Comparison of ENCODE assay signal across 9 cellular contexts in the genomic region with DNA sequence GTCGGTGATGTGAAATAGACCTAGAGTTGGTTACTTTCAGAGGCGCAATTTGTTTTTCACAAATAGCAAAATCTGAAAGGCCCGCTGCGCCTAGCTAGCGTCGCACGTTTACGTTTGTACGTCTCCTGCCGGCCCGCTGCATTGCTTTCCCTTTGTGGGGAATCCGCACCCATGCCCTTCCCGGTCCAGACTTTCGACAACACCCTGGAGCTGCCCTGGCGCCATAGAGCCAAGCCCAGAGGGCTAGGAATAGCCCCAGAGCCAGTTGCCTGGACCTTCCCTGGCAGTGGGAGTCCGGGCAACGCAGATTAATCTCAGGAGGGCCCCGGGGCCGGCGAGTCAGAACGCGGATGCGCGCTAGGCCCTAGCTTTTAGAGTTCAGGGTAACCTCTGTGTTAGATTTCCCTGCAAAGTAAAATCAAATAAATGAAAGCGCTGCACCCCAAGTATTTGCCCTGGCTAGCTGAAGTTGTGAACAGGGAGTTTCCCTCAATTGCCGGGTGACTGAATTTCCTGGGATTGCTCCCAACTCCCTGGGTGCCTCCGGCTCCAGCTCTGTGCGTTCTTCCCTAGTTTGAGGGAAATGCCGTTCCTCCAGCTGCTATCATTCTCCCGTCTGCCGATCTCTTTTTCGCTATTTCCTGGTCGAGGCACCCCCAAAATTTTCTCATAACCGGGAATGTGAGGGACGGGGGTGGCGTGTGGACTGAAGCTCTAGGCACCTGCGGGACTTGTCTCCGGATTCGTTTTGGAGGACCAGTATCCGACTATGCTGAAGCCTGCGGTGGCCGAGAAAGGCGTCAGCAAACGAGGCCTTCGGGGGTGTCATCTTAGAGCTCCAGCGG. TPM values are rescaled to one million over a fixed set of nuclear protein-coding genes. Genes with fewer than 3 reads are reported as not detected.
DNase-seq lines count a peak whose midpoint lies in the region; FAIRE-seq and TF ChIP-seq lines count a peak whose summit lies in the region.
"Had no signal": no experiment of that assay in that cellular context is flagged by ENCODE, and none has a peak within 500 bp of the region (broad histone marks: within the 10 kb centered on the region; RNA-seq: fewer than 3 reads in every experiment).

No MANE protein-coding gene starts in this region.

- no peaks in the 10 kb centered on the region for H3K36me3 Mint-ChIP-seq in brain
- H3K36me3 Mint-ChIP-seq in nephron (ENCODE audit: low read depth), result no peaks in the 10 kb centered on the region

- 84 to 85% methylated on average over 46 of the region's 46 CpGs for WGBS in GM23248 (ENCODE audit: low coverage in 1 of 2, low lambda C conversion rate in 2 of 2, missing lambda C conversion rate in 2 of 2), 2 experiments
- 3 to 10% (median 5%) methylated on average over 44 to 46 of the region's 46 CpGs for WGBS in spleen, 5 donors

- peaks cover 0 to 12% (median 3%) of the 10 kb centered on the region in 5 experiments for H3K9me3 Mint-ChIP-seq in brain
- H3K9me3 Mint-ChIP-seq in nephron, result no peaks in the 10 kb centered on the region

- TF ChIP-seq POLR2A in spleen (IDR thresholded peaks at IDR 0.05), result no peak

- no peaks in the 10 kb centered on the region for H4K20me1 ChIP-seq in GM23248 (ENCODE audit: insufficient read depth)

- peaks cover 45% of the 10 kb centered on the region for H3K4me1 Mint-ChIP-seq in brain
- H3K4me1 Mint-ChIP-seq in nephron, result peaks cover 43% of the 10 kb centered on the region

- TF ChIP-seq CTCF in AG10803 (conservative IDR thresholded peaks at IDR 0.05; ENCODE audit: low read length), result no peak
- no peak for TF ChIP-seq CTCF in brain (conservative IDR thresholded peaks at IDR 0.05)
- TF ChIP-seq CTCF in nephron (IDR thresholded peaks at IDR 0.05; ENCODE audit: unreplicated experiment in 3 of 3), result no peak
- no peak for TF ChIP-seq CTCF in spleen (IDR thresholded peaks at IDR 0.05 in 8 of 11, conservative IDR thresholded peaks at IDR 0.05 in 3 of 11)

- H3K4me3 ChIP-seq in AG10803 (ENCODE audit: low read length) (peak overlapping the region; percentile 62), GM23248 (peak overlapping the region; percentile 86), spleen (peak overlapping the region in 1 of 8 donors; percentile 46)

- H3K27ac Mint-ChIP-seq in brain (no peak overlapping the region), nephron (no peak overlapping the region)

- H3K79me2 ChIP-seq in GM23248 (ENCODE audit: insufficient read depth), result peaks cover 26% of the 10 kb centered on the region

- no peaks in the 10 kb centered on the region for H3K9me3 ChIP-seq in GM23248 (ENCODE audit: low read depth)
- H3K9me3 ChIP-seq in spleen, result no peaks in the 10 kb centered on the region

- H2AFZ ChIP-seq in GM23248, result peak overlapping the region; percentile 83

- no peaks in the 10 kb centered on the region for H3K27me3 ChIP-seq in GM23248 (replicated peaks; ENCODE audit: insufficient read depth)
- H3K27me3 ChIP-seq in spleen (replicated peaks in 1 of 7), result peaks cover 22 to 100% (median 99%) of the 10 kb centered on the region in 7 donors

- H3K36me3 ChIP-seq in GM23248 (ENCODE audit: low read depth) (no peaks in the 10 kb centered on the region), spleen (no peaks in the 10 kb centered on the region)

- no peaks in the 10 kb centered on the region for H3K9me2 ChIP-seq in GM23248 (ENCODE audit: insufficient read depth)

- H3F3A ChIP-seq in GM23248 (ENCODE audit: insufficient read depth), result peaks cover 18% of the 10 kb centered on the region

- H3K4me1 ChIP-seq in GM23248 (ENCODE audit: insufficient read depth) (peaks cover 11% of the 10 kb centered on the region), spleen (peaks cover 8 to 67% (median 43%) of the 10 kb centered on the region in 6 donors)

- H3K4me3 Mint-ChIP-seq in brain (peak overlapping the region; percentile 77 to 81 (median 79)), nephron (peak overlapping the region; percentile 63 to 89 (median 82))

- intact Hi-C loops in spleen (cut with DNase I; ENCODE audit: low total_unique reads), result no loop called here

- FAIRE-seq in HTR-8/SVneo (lab: Jason Lieb, UNC), result no peak

- in situ Hi-C loops in GM23248 (cut with MboI), result loop anchor here (5.0 to 10.0 kb wide), 2 partner anchors 86 to 184 kb away; no protein-coding TSS in a partner anchor

- H3K9ac ChIP-seq in GM23248, result peak overlapping the region; percentile 97

- DNase-seq in AG10803 (ENCODE audit: low read depth) (no peak), GM23248 (no peak), activated gamma-delta T cell treated with Interleukin-2 at 50 U/mL for 16 hours (no peak), NOMO-1 (lab: John Stamatoyannopoulos, UW; ENCODE audit: unreplicated experiment in 2 of 2) (no peak), spleen (no peak), HTR-8/SVneo (ENCODE audit: insufficient read length, low spot score) (no peak)
- DNase-seq: NCI-H187 treated with DMSO at 0.1 percent for 48 hours had no signal

- H3K27me3 Mint-ChIP-seq in brain (peaks cover 97% of the 10 kb centered on the region), nephron (ENCODE audit: low read depth) (peaks cover 93% of the 10 kb centered on the region)

- H3K27ac ChIP-seq in GM23248 (peak overlapping the region; percentile 88), spleen (no peak overlapping the region)

- peak overlapping the region; percentile 85 for H3K4me2 ChIP-seq in GM23248 (ENCODE audit: unreplicated experiment)

RNA-seq across cellular contexts. Expression of a gene that starts 1.2 kb away (rescaled TPM):
- 7.0 and 9.1 TPM in 2 replicates for total RNA-seq in GM23248 (2014; rRNA removed; shearing (Covaris generic))
- polyA plus RNA-seq in GM23248 (2016; fragmentation: Nextera tagmentation; extraction: Ambion mirVana) (4.1 and 5.3 TPM in 2 replicates), brain (ENCODE audit: insufficient read depth, low read depth, low replicate concordance) (not detected), spleen (not detected)
- total RNA-seq in spleen, result not detected
